ENCODE assay signal across 8 cellular contexts in genomic region chr6:138455746-138456392, GRCh38.
DNase-seq lines count a peak whose midpoint lies in the region; ATAC-seq and TF ChIP-seq lines count a peak whose summit lies in the region.

No MANE protein-coding gene starts in this region.

- H3K27ac ChIP-seq in ACC112 (ENCODE audit: low read depth, low read length) (peak overlapping the region; percentile 48), RWPE1 (peak overlapping the region; percentile 84)

- H3K79me2 ChIP-seq in ACC112 (ENCODE audit: control insufficient read depth, insufficient read depth, low read length, unreplicated experiment) = no peaks in the 10 kb centered on the region

- TF ChIP-seq CTCF in RWPE1 (conservative IDR thresholded peaks at IDR 0.05; ENCODE audit: low read depth) = no peak
- no peak for TF ChIP-seq CTCF in fibroblast of pulmonary artery (IDR thresholded peaks at IDR 0.05; ENCODE audit: low read length, missing control alignments)

- H3K27me3 ChIP-seq in ACC112 (ENCODE audit: insufficient read depth, low read length) = no peaks in the 10 kb centered on the region

- ATAC-seq in GM18868 (IDR thresholded peaks at IDR 0.05; ENCODE audit: unreplicated experiment) = peak; percentile 88
- ATAC-seq in HG03045 (IDR thresholded peaks at IDR 0.05; ENCODE audit: unreplicated experiment) = peak; percentile 58

- H2AFZ ChIP-seq in ACC112 (ENCODE audit: low read length, unreplicated experiment) = no peak overlapping the region

- DNase-seq in RWPE1 (ENCODE audit: low spot score) (peak; percentile 75), fibroblast of pulmonary artery (ENCODE audit: low read depth) (peak; percentile 46), NCI-H524 (lab: John Stamatoyannopoulos, UW) (no peak), SKM-1 treated with dmso at 0.1 percent for 144 hours (lab: John Stamatoyannopoulos, UW; ENCODE audit: unreplicated experiment) (no peak), nucleus accumbens (lab: John Stamatoyannopoulos, UW) (no peak)

- peaks cover 20% of the 10 kb centered on the region for H3K4me1 ChIP-seq in ACC112 (ENCODE audit: control insufficient read depth, insufficient read depth, low read length, unreplicated experiment)

- POLR2A ChIA-PET in RWPE1 (lab: Yijun Ruan, JAX; ENCODE audit: low non-redundant PET) = no interaction called here

- CTCF ChIA-PET in RWPE1 (lab: Yijun Ruan, JAX) = interaction anchor here (0.5 to 2.0 kb wide), 3 partner anchors 14 to 134 kb away, joined by 4 to 6 read pairs (median 4); no protein-coding TSS in a partner anchor

- no peaks in the 10 kb centered on the region for H3K36me3 ChIP-seq in ACC112 (ENCODE audit: insufficient read depth, low read length)

- H3K4me3 ChIP-seq in ACC112 (ENCODE audit: low read depth, low read length) (peak overlapping the region; percentile 4; the same call in 1 of the 2 replicates), fibroblast of pulmonary artery (replicated peaks; ENCODE audit: low read depth, low read length) (no peak overlapping the region)

Comparison
In these comparisons a context has a peak if more than half of its experiments do, and no peak if none do; other contexts are left out.
1. DNase-seq: peak in RWPE1 (single experiment) and fibroblast of pulmonary artery (single experiment); none in NCI-H524 (0 of 2), SKM-1 treated with dmso at 0.1 percent for 144 hours (single experiment) and nucleus accumbens (0 of 56).